Comparison of ENCODE assay signal across 8 cellular contexts in genomic region chr3:172341482-172342059, GRCh38.
DNase-seq lines count a peak whose midpoint lies in the region; ATAC-seq and TF ChIP-seq lines count a peak whose summit lies in the region.

No MANE protein-coding gene starts in this region.

- H3K27ac Mint-ChIP-seq in HFFc6 = peak overlapping the region; percentile 23; the same call in 1 of the 2 replicates

- H4K20me1 ChIP-seq in SU-DHL-6 (ENCODE audit: low read depth, low read length) = no peaks in the 10 kb centered on the region

- H3K4me1 ChIP-seq in neutrophil (ENCODE audit: control insufficient read depth in 1 of 2, insufficient read depth in 1 of 2, low read depth in 1 of 2, low read length in 1 of 2) = no peaks in the 10 kb centered on the region

- H3K4me3 ChIP-seq in SU-DHL-6 (ENCODE audit: insufficient read depth, low read length, poor library complexity, severe bottlenecking) (no peak overlapping the region), fibroblast of the aortic adventitia (ENCODE audit: low read depth, low read length) (no peak overlapping the region), neutrophil (ENCODE audit: low read depth in 1 of 2, low read length in 1 of 2) (no peak overlapping the region)

- peaks cover 10% of the 10 kb centered on the region for H3K27me3 Mint-ChIP-seq in HFFc6 (ENCODE audit: insufficient read depth)

- peaks cover 42% of the 10 kb centered on the region for H3K36me3 Mint-ChIP-seq in HFFc6 (ENCODE audit: low read depth)

- H3F3A ChIP-seq in SU-DHL-6 (ENCODE audit: insufficient read depth) = no peaks in the 10 kb centered on the region

- H3K27me3 ChIP-seq in SU-DHL-6 (ENCODE audit: low read length) = no peaks in the 10 kb centered on the region
- no peaks in the 10 kb centered on the region for H3K27me3 ChIP-seq in neutrophil

- peak; percentile 9 for DNase-seq in activated T-cell treated with anti-CD3 and anti-CD28 coated beads for 24 hours (ENCODE audit: low read depth)
- no peak for DNase-seq in activated T-cell treated with anti-CD3 and anti-CD28 coated beads, Interleukin-2, amount 50 U/mL, for 1 hour
- DNase-seq in HFFc6 = peak; percentile 71
- peak; percentile 69 for DNase-seq in NCI-H1694 (lab: John Stamatoyannopoulos, UW)
- peak; percentile 79 for DNase-seq in fibroblast of the aortic adventitia (ENCODE audit: low read depth)

- H3K4me2 ChIP-seq in SU-DHL-6 (ENCODE audit: low read depth, low read length, poor library complexity, severe bottlenecking) = no peak overlapping the region

- H2AFZ ChIP-seq in SU-DHL-6 (ENCODE audit: low read depth, low read length, severe bottlenecking) = no peak overlapping the region

- no peak overlapping the region; the same call in 1 of the 2 replicates for H3K4me3 Mint-ChIP-seq in HFFc6

- H3K79me2 ChIP-seq in SU-DHL-6 (ENCODE audit: insufficient read depth, low read length) = no peaks in the 10 kb centered on the region

- no peak for ATAC-seq in HG03025 (IDR thresholded peaks at IDR 0.05; ENCODE audit: low FRiP score, unreplicated experiment)

- H3K9me3 ChIP-seq in SU-DHL-6 (ENCODE audit: insufficient read depth, low read length) (no peaks in the 10 kb centered on the region), neutrophil (no peaks in the 10 kb centered on the region)

- H3K9me3 Mint-ChIP-seq in HFFc6 = no peaks in the 10 kb centered on the region

- peak; percentile 84 for TF ChIP-seq CTCF in HFFc6 (IDR thresholded peaks at IDR 0.05)
- TF ChIP-seq CTCF in SU-DHL-6 (IDR thresholded peaks at IDR 0.05; ENCODE audit: insufficient read depth, low read length, poor library complexity, severe bottlenecking) = peak; percentile 29
- peak; percentile 57 for TF ChIP-seq CTCF in fibroblast of the aortic adventitia (IDR thresholded peaks at IDR 0.05; ENCODE audit: insufficient read depth, low read length)
- TF ChIP-seq CTCF in neutrophil (IDR thresholded peaks at IDR 0.05) = peak; percentile 63

- H3K27ac ChIP-seq in SU-DHL-6 (ENCODE audit: low read depth, low read length) (no peak overlapping the region), neutrophil (no peak overlapping the region)

- no peak overlapping the region for H3K9ac ChIP-seq in SU-DHL-6 (ENCODE audit: low read length)

- H3K9me2 ChIP-seq in SU-DHL-6 (replicated peaks; ENCODE audit: insufficient read depth, low read length) = no peaks in the 10 kb centered on the region

- no peaks in the 10 kb centered on the region for H3K36me3 ChIP-seq in SU-DHL-6 (ENCODE audit: low read length)
- peaks cover 89% of the 10 kb centered on the region for H3K36me3 ChIP-seq in neutrophil

- H3K4me1 Mint-ChIP-seq in HFFc6 (ENCODE audit: low read depth) = no peaks in the 10 kb centered on the region

Comparison
In these comparisons a context has a peak if more than half of its experiments do, and no peak if none do; other contexts are left out.
1. CTCF ChIP-seq: peak in every context shown above with its lines; median percentile 84 in HFFc6; 63 in neutrophil; 57 in fibroblast of the aortic adventitia; 29 in SU-DHL-6.